1 cellular context compared by ENCODE assay signal in genomic region chr19:6530385-6531162, GRCh38.
TF ChIP-seq lines count a peak whose summit lies in the region.

Gene TNFSF9 (plus strand): TSS chr19:6531026. CDS start chr19:6531037, 11 bp downstream.

TF ChIP-seq in HepG2, 621 proteins besides CTCF, POLR2A, EP300 and RAD21 (continued from another document and continues in another):
- TF ChIP-seq BCLAF1 (IDR thresholded peaks at IDR 0.05) (no peak), PRDM10 (CRISPR knock-in tag; IDR thresholded peaks at IDR 0.05; ENCODE audit: low read depth) (no peak), TCF7 (IDR thresholded peaks at IDR 0.05; ENCODE audit: low read depth) (no peak), ERF (CRISPR knock-in tag; IDR thresholded peaks at IDR 0.05) (0 out of 2 replicates have a peak, but pooled peaks have one; percentile 36), ZNF407 (CRISPR knock-in tag; IDR thresholded peaks at IDR 0.05; ENCODE audit: not compliant biosample characterization) (peak; percentile 38), ZSCAN9 (CRISPR knock-in tag; IDR thresholded peaks at IDR 0.05; ENCODE audit: borderline replicate concordance) (no peak), ZNF784 (CRISPR knock-in tag; IDR thresholded peaks at IDR 0.05; ENCODE audit: borderline replicate concordance) (peak; percentile 62), KLF6 (CRISPR knock-in tag; IDR thresholded peaks at IDR 0.05) (peak; percentile 58; the same call in 1 of the 2 replicates), TAF1 (CRISPR knock-in tag; IDR thresholded peaks at IDR 0.05) (peak; percentile 61; the same call in 1 of the 2 replicates), ZNF24 (IDR thresholded peaks at IDR 0.05) (no peak), FOXP1 (IDR thresholded peaks at IDR 0.05) (no peak), FOXP1 (CRISPR knock-in tag; IDR thresholded peaks at IDR 0.05) (no peak), CREM (IDR thresholded peaks at IDR 0.05) (no peak), CREM (CRISPR knock-in tag; IDR thresholded peaks at IDR 0.05) (no peak), ZFP36 (IDR thresholded peaks at IDR 0.05; ENCODE audit: borderline replicate concordance, low read depth, low read length, partially characterized antibody) (no peak), ZNF263 (CRISPR knock-in tag; IDR thresholded peaks at IDR 0.05) (no peak), ZNF619 (CRISPR knock-in tag; IDR thresholded peaks at IDR 0.05) (0 out of 2 replicates have a peak, but pooled peaks have one; percentile 21), ZNF337 (CRISPR knock-in tag; IDR thresholded peaks at IDR 0.05; ENCODE audit: borderline replicate concordance, low read depth) (no peak), HNRNPK (IDR thresholded peaks at IDR 0.05; ENCODE audit: low read depth, low read length, poor library complexity, severe bottlenecking) (peak; percentile 42), MED13 (CRISPR knock-in tag; IDR thresholded peaks at IDR 0.05) (no peak), ISL2 (CRISPR knock-in tag; IDR thresholded peaks at IDR 0.05) (no peak), NCOR1 (IDR thresholded peaks at IDR 0.05; ENCODE audit: borderline replicate concordance, low read length) (no peak), NR2C2 (CRISPR knock-in tag; IDR thresholded peaks at IDR 0.05; ENCODE audit: borderline replicate concordance) (no peak), IKZF4 (CRISPR knock-in tag; IDR thresholded peaks at IDR 0.05; ENCODE audit: borderline replicate concordance, low read depth, not compliant biosample characterization) (peak; percentile 70), MTA3 (CRISPR knock-in tag; IDR thresholded peaks at IDR 0.05) (no peak), TBL1XR1 (IDR thresholded peaks at IDR 0.05; ENCODE audit: borderline replicate concordance, low read length, partially characterized antibody) (no peak), MEIS2 (CRISPR knock-in tag; IDR thresholded peaks at IDR 0.05) (0 out of 2 replicates have a peak, but pooled peaks have one; percentile 41), ZNF235 (CRISPR knock-in tag; IDR thresholded peaks at IDR 0.05; ENCODE audit: borderline replicate concordance) (no peak), NR2F6 (IDR thresholded peaks at IDR 0.05) (no peak), NR2F6 (CRISPR knock-in tag; IDR thresholded peaks at IDR 0.05) (no peak), MIER3 (CRISPR knock-in tag; IDR thresholded peaks at IDR 0.05; ENCODE audit: borderline replicate concordance) (no peak), SP4 (CRISPR knock-in tag; IDR thresholded peaks at IDR 0.05) (peak; percentile 88), ZNF354B (CRISPR knock-in tag; IDR thresholded peaks at IDR 0.05) (0 out of 2 replicates have a peak, but pooled peaks have one; percentile 27)
- TF ChIP-seq, protein P1, sequence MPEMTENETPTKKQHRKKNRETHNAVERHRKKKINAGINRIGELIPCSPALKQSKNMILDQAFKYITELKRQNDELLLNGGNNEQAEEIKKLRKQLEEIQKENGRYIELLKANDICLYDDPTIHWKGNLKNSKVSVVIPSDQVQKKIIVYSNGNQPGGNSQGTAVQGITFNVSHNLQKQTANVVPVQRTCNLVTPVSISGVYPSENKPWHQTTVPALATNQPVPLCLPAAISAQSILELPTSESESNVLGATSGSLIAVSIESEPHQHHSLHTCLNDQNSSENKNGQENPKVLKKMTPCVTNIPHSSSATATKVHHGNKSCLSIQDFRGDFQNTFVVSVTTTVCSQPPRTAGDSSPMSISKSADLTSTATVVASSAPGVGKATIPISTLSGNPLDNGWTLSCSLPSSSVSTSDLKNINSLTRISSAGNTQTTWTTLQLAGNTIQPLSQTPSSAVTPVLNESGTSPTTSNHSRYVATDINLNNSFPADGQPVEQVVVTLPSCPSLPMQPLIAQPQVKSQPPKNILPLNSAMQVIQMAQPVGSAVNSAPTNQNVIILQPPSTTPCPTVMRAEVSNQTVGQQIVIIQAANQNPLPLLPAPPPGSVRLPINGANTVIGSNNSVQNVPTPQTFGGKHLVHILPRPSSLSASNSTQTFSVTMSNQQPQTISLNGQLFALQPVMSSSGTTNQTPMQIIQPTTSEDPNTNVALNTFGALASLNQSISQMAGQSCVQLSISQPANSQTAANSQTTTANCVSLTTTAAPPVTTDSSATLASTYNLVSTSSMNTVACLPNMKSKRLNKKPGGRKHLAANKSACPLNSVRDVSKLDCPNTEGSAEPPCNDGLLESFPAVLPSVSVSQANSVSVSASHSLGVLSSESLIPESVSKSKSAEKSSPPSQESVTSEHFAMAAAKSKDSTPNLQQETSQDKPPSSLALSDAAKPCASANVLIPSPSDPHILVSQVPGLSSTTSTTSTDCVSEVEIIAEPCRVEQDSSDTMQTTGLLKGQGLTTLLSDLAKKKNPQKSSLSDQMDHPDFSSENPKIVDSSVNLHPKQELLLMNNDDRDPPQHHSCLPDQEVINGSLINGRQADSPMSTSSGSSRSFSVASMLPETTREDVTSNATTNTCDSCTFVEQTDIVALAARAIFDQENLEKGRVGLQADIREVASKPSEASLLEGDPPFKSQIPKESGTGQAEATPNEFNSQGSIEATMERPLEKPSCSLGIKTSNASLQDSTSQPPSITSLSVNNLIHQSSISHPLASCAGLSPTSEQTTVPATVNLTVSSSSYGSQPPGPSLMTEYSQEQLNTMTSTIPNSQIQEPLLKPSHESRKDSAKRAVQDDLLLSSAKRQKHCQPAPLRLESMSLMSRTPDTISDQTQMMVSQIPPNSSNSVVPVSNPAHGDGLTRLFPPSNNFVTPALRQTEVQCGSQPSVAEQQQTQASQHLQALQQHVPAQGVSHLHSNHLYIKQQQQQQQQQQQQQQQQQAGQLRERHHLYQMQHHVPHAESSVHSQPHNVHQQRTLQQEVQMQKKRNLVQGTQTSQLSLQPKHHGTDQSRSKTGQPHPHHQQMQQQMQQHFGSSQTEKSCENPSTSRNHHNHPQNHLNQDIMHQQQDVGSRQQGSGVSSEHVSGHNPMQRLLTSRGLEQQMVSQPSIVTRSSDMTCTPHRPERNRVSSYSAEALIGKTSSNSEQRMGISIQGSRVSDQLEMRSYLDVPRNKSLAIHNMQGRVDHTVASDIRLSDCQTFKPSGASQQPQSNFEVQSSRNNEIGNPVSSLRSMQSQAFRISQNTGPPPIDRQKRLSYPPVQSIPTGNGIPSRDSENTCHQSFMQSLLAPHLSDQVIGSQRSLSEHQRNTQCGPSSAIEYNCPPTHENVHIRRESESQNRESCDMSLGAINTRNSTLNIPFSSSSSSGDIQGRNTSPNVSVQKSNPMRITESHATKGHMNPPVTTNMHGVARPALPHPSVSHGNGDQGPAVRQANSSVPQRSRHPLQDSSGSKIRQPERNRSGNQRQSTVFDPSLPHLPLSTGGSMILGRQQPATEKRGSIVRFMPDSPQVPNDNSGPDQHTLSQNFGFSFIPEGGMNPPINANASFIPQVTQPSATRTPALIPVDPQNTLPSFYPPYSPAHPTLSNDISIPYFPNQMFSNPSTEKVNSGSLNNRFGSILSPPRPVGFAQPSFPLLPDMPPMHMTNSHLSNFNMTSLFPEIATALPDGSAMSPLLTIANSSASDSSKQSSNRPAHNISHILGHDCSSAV (CRISPR knock-in tag; IDR thresholded peaks at IDR 0.05; ENCODE audit: borderline replicate concordance) = no peak
